Comparison of ENCODE assay signal across 1 cellular context in the genomic region with DNA sequence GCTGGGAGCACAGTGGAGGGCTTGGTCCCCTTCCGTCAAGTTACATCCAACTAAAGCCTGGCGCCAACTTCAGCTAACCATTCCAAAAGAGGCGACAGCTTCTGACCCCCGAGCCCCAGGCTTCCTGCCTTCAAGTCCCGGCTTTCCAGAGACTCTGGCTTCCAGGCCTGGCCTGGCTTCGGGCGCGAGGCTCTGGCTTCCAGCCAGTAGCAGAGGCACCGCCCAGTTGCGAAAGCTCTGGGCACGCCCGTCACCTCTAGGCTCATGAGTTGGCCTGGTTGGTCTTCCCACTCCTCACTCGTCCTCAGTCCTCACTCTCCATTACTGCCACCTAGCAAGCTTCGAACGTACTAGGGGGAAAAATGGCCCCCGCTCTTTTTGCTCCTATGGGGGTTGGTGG.
TF ChIP-seq lines count a peak whose summit lies in the region.

No MANE protein-coding gene starts in this region.

TF ChIP-seq in WTC11, 78 proteins besides CTCF, POLR2A, EP300 and RAD21 (continued from another document):
- TF ChIP-seq E2F5 (CRISPR knock-in tag; IDR thresholded peaks at IDR 0.05) (no peak), GRHL2 (CRISPR knock-in tag; IDR thresholded peaks at IDR 0.05; ENCODE audit: insufficient replicate concordance, severe bottlenecking) (no peak), MYBL2 (CRISPR knock-in tag; IDR thresholded peaks at IDR 0.05) (no peak)
- TF ChIP-seq, protein P1, sequence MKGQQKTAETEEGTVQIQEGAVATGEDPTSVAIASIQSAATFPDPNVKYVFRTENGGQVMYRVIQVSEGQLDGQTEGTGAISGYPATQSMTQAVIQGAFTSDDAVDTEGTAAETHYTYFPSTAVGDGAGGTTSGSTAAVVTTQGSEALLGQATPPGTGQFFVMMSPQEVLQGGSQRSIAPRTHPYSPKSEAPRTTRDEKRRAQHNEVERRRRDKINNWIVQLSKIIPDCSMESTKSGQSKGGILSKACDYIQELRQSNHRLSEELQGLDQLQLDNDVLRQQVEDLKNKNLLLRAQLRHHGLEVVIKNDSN (CRISPR knock-in tag; IDR thresholded peaks at IDR 0.05) = no peak
